In genomic region chr9:33510264-33511183, GRCh38 we compare ENCODE assay signal across 8 cellular contexts. TPM values are rescaled to one million over a fixed set of nuclear protein-coding genes. Genes with fewer than 3 reads are reported as not detected.
DNase-seq lines count a peak whose midpoint lies in the region; TF ChIP-seq lines count a peak whose summit lies in the region.

No MANE protein-coding gene starts in this region.

- no peaks in the 10 kb centered on the region; the same call in 1 of the 2 replicates for H3K9me2 ChIP-seq in Loucy (replicated peaks; ENCODE audit: low read depth, low read length)
- no peaks in the 10 kb centered on the region for H3K9me2 ChIP-seq in hepatocyte (replicated peaks; ENCODE audit: insufficient read depth)

- H3K27ac ChIP-seq in brain microvascular endothelial cell = peak overlapping the region; percentile 95
- peak overlapping the region; percentile 94 for H3K27ac ChIP-seq in hepatocyte

- in situ Hi-C loops in brain microvascular endothelial cell (cut with HindIII; ENCODE audit: low pct_ligation_motif_present, low sequenced_read_pairs) = no loop called here

- H3K9me3 Mint-ChIP-seq in T-helper 1 cell treated with Interleukin-12 subunit alpha and Interleukin-12 subunit beta and Interleukin-4 antibody, amounts not matched to agents 30 μg/mL and 1 μg/mL, for 36 hours = no peaks in the 10 kb centered on the region
- H3K9me3 Mint-ChIP-seq in progenitor cell of endocrine pancreas (ENCODE audit: low read depth) = peaks cover 10% of the 10 kb centered on the region

- H2AFZ ChIP-seq in Loucy (ENCODE audit: low read length) = peak overlapping the region; percentile 86
- H2AFZ ChIP-seq in hepatocyte = peak overlapping the region; percentile 91

- peak overlapping the region; percentile 82 for H3K9ac ChIP-seq in Loucy (ENCODE audit: low read depth, low read length, poor library complexity, severe bottlenecking)

- peaks cover 2% of the 10 kb centered on the region for H3K36me3 Mint-ChIP-seq in T-helper 1 cell treated with Interleukin-12 subunit alpha and Interleukin-12 subunit beta and Interleukin-4 antibody, amounts not matched to agents 30 μg/mL and 1 μg/mL, for 36 hours (ENCODE audit: low read depth)
- peaks cover 1% of the 10 kb centered on the region for H3K36me3 Mint-ChIP-seq in progenitor cell of endocrine pancreas (ENCODE audit: insufficient read depth)

- TF ChIP-seq CTCF in Loucy (conservative IDR thresholded peaks at IDR 0.05; ENCODE audit: low read length) (no peak), brain microvascular endothelial cell (IDR thresholded peaks at IDR 0.05; ENCODE audit: low read depth, low read length, missing control alignments) (no peak), hepatocyte (IDR thresholded peaks at IDR 0.05; ENCODE audit: poor library complexity) (no peak), progenitor cell of endocrine pancreas (IDR thresholded peaks at IDR 0.05; ENCODE audit: unreplicated experiment) (no peak)

- no peaks in the 10 kb centered on the region for H4K20me1 ChIP-seq in Loucy (ENCODE audit: insufficient read depth, low read length, poor library complexity, severe bottlenecking)
- no peaks in the 10 kb centered on the region for H4K20me1 ChIP-seq in hepatocyte (ENCODE audit: insufficient read depth, poor library complexity, severe bottlenecking)

- H3K4me2 ChIP-seq in Loucy (ENCODE audit: low read depth, low read length, poor library complexity, severe bottlenecking) = peak overlapping the region; percentile 74
- H3K4me2 ChIP-seq in hepatocyte = peak overlapping the region; percentile 68

- H3K4me1 ChIP-seq in Loucy (ENCODE audit: insufficient read depth, low read length, poor library complexity, severe bottlenecking) (peaks cover 9% of the 10 kb centered on the region), hepatocyte (ENCODE audit: insufficient read depth) (peaks cover 3% of the 10 kb centered on the region)

- peak overlapping the region; percentile 93 for H3K27ac Mint-ChIP-seq in T-helper 1 cell treated with Interleukin-12 subunit alpha and Interleukin-12 subunit beta and Interleukin-4 antibody, amounts not matched to agents 30 μg/mL and 1 μg/mL, for 36 hours
- peak overlapping the region; percentile 100 for H3K27ac Mint-ChIP-seq in progenitor cell of endocrine pancreas

- H3K9me3 ChIP-seq in Loucy (ENCODE audit: insufficient read depth, low read depth, low read length) (no peaks in the 10 kb centered on the region), hepatocyte (ENCODE audit: low read depth) (no peaks in the 10 kb centered on the region)

- H3K4me3 Mint-ChIP-seq in T-helper 1 cell treated with Interleukin-12 subunit alpha and Interleukin-12 subunit beta and Interleukin-4 antibody, amounts not matched to agents 30 μg/mL and 1 μg/mL, for 36 hours = peak overlapping the region; percentile 94
- peak overlapping the region; percentile 94 for H3K4me3 Mint-ChIP-seq in progenitor cell of endocrine pancreas (ENCODE audit: low read depth)

- peak; percentile 49 for DNase-seq in NCI-H2171 treated with DMSO at 0.1 percent for 48 hours (lab: John Stamatoyannopoulos, UW)
- no peak for DNase-seq in NCI-H2171 (lab: John Stamatoyannopoulos, UW)
- DNase-seq in brain microvascular endothelial cell = peak; percentile 55
- DNase-seq in hepatocyte (ENCODE audit: low spot score) = peak; percentile 74
- peak; percentile 28 for DNase-seq in progenitor cell of endocrine pancreas (ENCODE audit: low spot score, unreplicated experiment)
- DNase-seq in GM19238 (ENCODE audit: insufficient read length, low spot score) = no peak

- H3K4me3 ChIP-seq in Loucy (ENCODE audit: low read length, poor library complexity, severe bottlenecking) (peak overlapping the region; percentile 78), brain microvascular endothelial cell (ENCODE audit: low read depth, low read length) (peak overlapping the region; percentile 72), hepatocyte (peak overlapping the region; percentile 78)

- H3K27me3 Mint-ChIP-seq in T-helper 1 cell treated with Interleukin-12 subunit alpha and Interleukin-12 subunit beta and Interleukin-4 antibody, amounts not matched to agents 30 μg/mL and 1 μg/mL, for 36 hours (ENCODE audit: low read depth) = peaks cover 11% of the 10 kb centered on the region
- H3K27me3 Mint-ChIP-seq in progenitor cell of endocrine pancreas = no peaks in the 10 kb centered on the region

- H3K4me1 Mint-ChIP-seq in T-helper 1 cell treated with Interleukin-12 subunit alpha and Interleukin-12 subunit beta and Interleukin-4 antibody, amounts not matched to agents 30 μg/mL and 1 μg/mL, for 36 hours (ENCODE audit: low read depth) = peaks cover 2% of the 10 kb centered on the region
- peaks cover 4% of the 10 kb centered on the region for H3K4me1 Mint-ChIP-seq in progenitor cell of endocrine pancreas (ENCODE audit: low read depth)

- H3K79me2 ChIP-seq in Loucy (ENCODE audit: insufficient read depth, low read length) (no peaks in the 10 kb centered on the region), hepatocyte (no peaks in the 10 kb centered on the region)

- H3K36me3 ChIP-seq in Loucy (ENCODE audit: insufficient read depth, low read length) = no peaks in the 10 kb centered on the region
- no peaks in the 10 kb centered on the region for H3K36me3 ChIP-seq in brain microvascular endothelial cell (replicated peaks)
- H3K36me3 ChIP-seq in hepatocyte (replicated peaks; ENCODE audit: insufficient read depth, low read depth) = no peaks in the 10 kb centered on the region

- WGBS in hepatocyte (ENCODE audit: low lambda C conversion rate, missing lambda C conversion rate) = 6% methylated on average over 32 of the region's 32 CpGs

- H3K27me3 ChIP-seq in Loucy (ENCODE audit: insufficient read depth, low read length, poor library complexity, severe bottlenecking) (no peaks in the 10 kb centered on the region), brain microvascular endothelial cell (replicated peaks) (no peaks in the 10 kb centered on the region), hepatocyte (no peaks in the 10 kb centered on the region)

- H3F3A ChIP-seq in Loucy (ENCODE audit: low read depth) = no peaks in the 10 kb centered on the region

RNA-seq across cellular contexts. Expression of gene ANKRD18B, which starts 13.5 kb away (rescaled TPM):
- total RNA-seq in hepatocyte (0.13 and 0.68 TPM in 2 replicates), progenitor cell of endocrine pancreas (2.3 and 2.9 TPM in 2 replicates)
- polyA plus RNA-seq in hepatocyte = 0.62 and 0.65 TPM in 2 replicates

RNA-seq across cellular contexts. Expression of gene NOL6, which starts 36.8 kb away (rescaled TPM):
- total RNA-seq in hepatocyte (19.3 and 21.9 TPM in 2 replicates), progenitor cell of endocrine pancreas (29.6 and 32.7 TPM in 2 replicates)
- polyA plus RNA-seq in hepatocyte = 20.6 and 24.1 TPM in 2 replicates

Comparison
In these comparisons a context has a peak if more than half of its experiments do, and no peak if none do; other contexts are left out.
1. DNase-seq: peak in NCI-H2171 treated with DMSO at 0.1 percent for 48 hours (single experiment), brain microvascular endothelial cell (single experiment), hepatocyte (single experiment) and progenitor cell of endocrine pancreas (single experiment); none in NCI-H2171 (single experiment) and GM19238 (single experiment).
2. Peak in every context shown above with its lines, with median percentiles within 50 percentile points of each other: H3K4me3 ChIP-seq.